In genomic region chr7:11709240-11709639, GRCh38 we compare ENCODE assay signal across 18 cellular contexts.
"Had no signal": no experiment of that assay in that cellular context is flagged by ENCODE, and none has a peak within 500 bp of the region (broad histone marks: within the 10 kb centered on the region; RNA-seq: fewer than 3 reads in every experiment).

No MANE protein-coding gene starts in this region.

- DNase-seq: activated CD4-positive, alpha-beta memory T cell treated with anti-CD3 and anti-CD28 coated beads for 36 hours; activated CD4-positive, alpha-beta T cell treated with anti-CD3 and anti-CD28 coated beads for 1 hour; activated CD8-positive, alpha-beta memory T cell treated with anti-CD3 and anti-CD28 coated beads, Interleukin-2, amount 10 ng/mL, durations not matched to agents 7 days and 5 days; activated effector memory CD4-positive, alpha-beta T cell treated with Interleukin-2 at 50 U/mL for 16 hours; activated T-cell treated with anti-CD3 and anti-CD28 coated beads, Interleukin-2, amount 50 U/mL, for 24 hours; adrenal gland; effector CD4-positive, alpha-beta T cell; heart left ventricle; stimulated activated CD4-positive, alpha-beta T cell treated with anti-CD3 and anti-CD28 coated beads, Interleukin-12 subunit alpha, Interleukin-12 subunit beta, amount 100 ng/mL, for 4 hours; stimulated activated CD4-positive, alpha-beta T cell treated with anti-CD3 and anti-CD28 coated beads, Interleukin-2, amount 100 ng/mL, for 24 hours; stomach; T-helper 9 cell had no signal

- H3K27ac Mint-ChIP-seq: activated CD4-positive, alpha-beta memory T cell treated with anti-CD3 and anti-CD28 coated beads for 36 hours; activated CD8-positive, alpha-beta memory T cell treated with anti-CD3 and anti-CD28 coated beads, Interleukin-2, amount 10 ng/mL, durations not matched to agents 7 days and 5 days; activated naive CD4-positive, alpha-beta T cell treated with anti-CD3 and anti-CD28 coated beads, Interleukin-2, amount 50 U/mL, for 24 hours; activated T-cell treated with anti-CD3 and anti-CD28 coated beads, Interleukin-2, amount 50 U/mL, for 24 hours; brain; neural progenitor cell had no signal

- H3K36me3 Mint-ChIP-seq: activated CD4-positive, alpha-beta memory T cell treated with anti-CD3 and anti-CD28 coated beads for 36 hours; activated CD8-positive, alpha-beta memory T cell treated with anti-CD3 and anti-CD28 coated beads, Interleukin-2, amount 10 ng/mL, durations not matched to agents 7 days and 5 days; activated naive CD4-positive, alpha-beta T cell treated with anti-CD3 and anti-CD28 coated beads, Interleukin-2, amount 50 U/mL, for 24 hours; brain; neural progenitor cell had no signal

- H3K4me1 Mint-ChIP-seq: activated CD8-positive, alpha-beta memory T cell treated with anti-CD3 and anti-CD28 coated beads, Interleukin-2, amount 10 ng/mL, durations not matched to agents 7 days and 5 days; activated naive CD4-positive, alpha-beta T cell treated with anti-CD3 and anti-CD28 coated beads, Interleukin-2, amount 50 U/mL, for 24 hours; central memory CD8-positive, alpha-beta T cell had no signal

- H3K4me3 Mint-ChIP-seq: activated CD4-positive, alpha-beta memory T cell treated with anti-CD3 and anti-CD28 coated beads for 36 hours; activated CD8-positive, alpha-beta memory T cell treated with anti-CD3 and anti-CD28 coated beads, Interleukin-2, amount 10 ng/mL, durations not matched to agents 7 days and 5 days; activated naive CD4-positive, alpha-beta T cell treated with anti-CD3 and anti-CD28 coated beads, Interleukin-2, amount 50 U/mL, for 24 hours; activated T-cell treated with anti-CD3 and anti-CD28 coated beads, Interleukin-2, amount 50 U/mL, for 24 hours; brain; central memory CD8-positive, alpha-beta T cell; neural progenitor cell had no signal

- H3K9me3 Mint-ChIP-seq: activated CD4-positive, alpha-beta memory T cell treated with anti-CD3 and anti-CD28 coated beads for 36 hours; activated naive CD4-positive, alpha-beta T cell treated with anti-CD3 and anti-CD28 coated beads, Interleukin-2, amount 50 U/mL, for 24 hours; brain; central memory CD8-positive, alpha-beta T cell; neural progenitor cell had no signal

- H3K27me3 Mint-ChIP-seq: activated CD4-positive, alpha-beta memory T cell treated with anti-CD3 and anti-CD28 coated beads for 36 hours; activated CD8-positive, alpha-beta memory T cell treated with anti-CD3 and anti-CD28 coated beads, Interleukin-2, amount 10 ng/mL, durations not matched to agents 7 days and 5 days; activated naive CD4-positive, alpha-beta T cell treated with anti-CD3 and anti-CD28 coated beads, Interleukin-2, amount 50 U/mL, for 24 hours; activated T-cell treated with anti-CD3 and anti-CD28 coated beads, Interleukin-2, amount 50 U/mL, for 24 hours; brain; central memory CD8-positive, alpha-beta T cell had no signal

- H3K27ac ChIP-seq: adrenal gland, coronary artery, heart left ventricle, neural progenitor cell, stomach, thoracic aorta had no signal
